Comparison of ENCODE assay signal across 25 cellular contexts in genomic region chr13:113654175-113654560, GRCh38. TPM values are rescaled to one million over a fixed set of nuclear protein-coding genes. Genes with fewer than 3 reads are reported as not detected.
DNase-seq lines count a peak whose midpoint lies in the region; ATAC-seq and TF ChIP-seq lines count a peak whose summit lies in the region.
"Had no signal": no experiment of that assay in that cellular context is flagged by ENCODE, and none has a peak within 500 bp of the region (broad histone marks: within the 10 kb centered on the region; RNA-seq: fewer than 3 reads in every experiment).

No MANE protein-coding gene starts in this region.

- H3K9me3 ChIP-seq in lower lobe of right lung: no peaks in the 10 kb centered on the region

- no peak for TF ChIP-seq CTCF in activated CD8-positive, alpha-beta T cell treated with anti-CD3 and anti-CD28 coated beads for 36 hours (IDR thresholded peaks at IDR 0.05)
- TF ChIP-seq CTCF in WTC11 (IDR thresholded peaks at IDR 0.05) (no peak), lower lobe of right lung (IDR thresholded peaks at IDR 0.05) (no peak), omental fat pad (IDR thresholded peaks at IDR 0.05) (no peak)

- DNase-seq in activated CD8-positive, alpha-beta T cell treated with anti-CD3 and anti-CD28 coated beads for 36 hours: no peak
- DNase-seq in activated CD8-positive, alpha-beta T cell treated with anti-CD3 and anti-CD28 coated beads, Interleukin-2, amount 10 ng/mL, durations not matched to agents 7 days and 5 days: no peak
- DNase-seq in WTC11 (ENCODE audit: low spot score) (peak; percentile 5), lower lobe of right lung (peak; percentile 20), sciatic nerve (ENCODE audit: low spot score) (peak; percentile 31), D341Med (ENCODE audit: low spot score) (no peak), omental fat pad (ENCODE audit: low spot score) (no peak)
- DNase-seq: activated gamma-delta T cell; activated naive CD8-positive, alpha-beta T cell treated with anti-CD3 and anti-CD28 coated beads, Interleukin-2, amount 50 U/mL, for 24 hours; AML-193; cerebellar nuclear complex; NCI-H2029; NCI-H226; stimulated activated CD8-positive, alpha-beta memory T cell treated with anti-CD3 and anti-CD28 coated beads, Interleukin-4, amount 100 ng/mL, for 48 hours; stimulated activated naive CD8-positive, alpha-beta T cell treated with anti-CD3 and anti-CD28 coated beads, Interleukin-15, amount 100 ng/mL, for 72 hours had no signal

- no peak overlapping the region for H3K4me3 Mint-ChIP-seq in activated CD8-positive, alpha-beta T cell treated with anti-CD3 and anti-CD28 coated beads for 36 hours
- no peak overlapping the region for H3K4me3 Mint-ChIP-seq in activated CD8-positive, alpha-beta T cell treated with anti-CD3 and anti-CD28 coated beads, Interleukin-2, amount 10 ng/mL, durations not matched to agents 7 days and 5 days
- H3K4me3 Mint-ChIP-seq in WTC11: no peak overlapping the region
- H3K4me3 Mint-ChIP-seq: activated naive CD8-positive, alpha-beta T cell treated with anti-CD3 and anti-CD28 coated beads, Interleukin-2, amount 50 U/mL, for 24 hours; activated T-cell treated with anti-CD3 and anti-CD28 coated beads, Interleukin-2, amount 50 U/mL, for 24 hours; stimulated activated naive CD8-positive, alpha-beta T cell treated with anti-CD3 and anti-CD28 coated beads, Interleukin-15, amount 100 ng/mL, for 72 hours; T-helper 1 cell treated with Interleukin-12 subunit alpha and Interleukin-12 subunit beta and Interleukin-4 antibody, amounts not matched to agents 30 μg/mL and 1 μg/mL, for 36 hours had no signal

- H3K9me3 Mint-ChIP-seq in activated CD8-positive, alpha-beta T cell treated with anti-CD3 and anti-CD28 coated beads for 36 hours: no peaks in the 10 kb centered on the region
- H3K9me3 Mint-ChIP-seq in activated CD8-positive, alpha-beta T cell treated with anti-CD3 and anti-CD28 coated beads, Interleukin-2, amount 10 ng/mL, durations not matched to agents 7 days and 5 days (ENCODE audit: insufficient read depth): no peaks in the 10 kb centered on the region
- H3K9me3 Mint-ChIP-seq in WTC11: no peaks in the 10 kb centered on the region
- H3K9me3 Mint-ChIP-seq: activated naive CD8-positive, alpha-beta T cell treated with anti-CD3 and anti-CD28 coated beads, Interleukin-2, amount 50 U/mL, for 24 hours; activated T-cell treated with anti-CD3 and anti-CD28 coated beads, Interleukin-2, amount 50 U/mL, for 24 hours; stimulated activated naive CD8-positive, alpha-beta T cell treated with anti-CD3 and anti-CD28 coated beads, Interleukin-15, amount 100 ng/mL, for 72 hours; T-helper 1 cell treated with Interleukin-12 subunit alpha and Interleukin-12 subunit beta and Interleukin-4 antibody, amounts not matched to agents 30 μg/mL and 1 μg/mL, for 36 hours had no signal

- peak; percentile 17 for ATAC-seq in activated CD8-positive, alpha-beta T cell treated with anti-CD3 and anti-CD28 coated beads for 36 hours
- no peak for ATAC-seq in activated CD8-positive, alpha-beta T cell treated with anti-CD3 and anti-CD28 coated beads, Interleukin-2, amount 10 ng/mL, durations not matched to agents 7 days and 5 days
- ATAC-seq in WTC11 (no peak), lower lobe of right lung (no peak), sciatic nerve (no peak), omental fat pad (ENCODE audit: low FRiP score) (no peak), GM21529 (IDR thresholded peaks at IDR 0.05; ENCODE audit: unreplicated experiment) (no peak)
- ATAC-seq: activated naive CD8-positive, alpha-beta T cell treated with anti-CD3 and anti-CD28 coated beads, Interleukin-2, amount 50 U/mL, for 24 hours; stimulated activated naive CD8-positive, alpha-beta T cell treated with anti-CD3 and anti-CD28 coated beads, Interleukin-15, amount 100 ng/mL, for 72 hours had no signal

- H3K36me3 ChIP-seq in lower lobe of right lung: no peaks in the 10 kb centered on the region

- POLR2A ChIA-PET in activated CD8-positive, alpha-beta T cell treated with anti-CD3 and anti-CD28 coated beads for 36 hours (lab: Charles Lee): no interaction called here
- POLR2A ChIA-PET in activated CD8-positive, alpha-beta T cell treated with anti-CD3 and anti-CD28 coated beads, Interleukin-2, amount 10 ng/mL, durations not matched to agents 7 days and 5 days (lab: Charles Lee): no interaction called here
- POLR2A ChIA-PET in WTC11 (lab: Charles Lee): no interaction called here

- H3K4me1 Mint-ChIP-seq in activated CD8-positive, alpha-beta T cell treated with anti-CD3 and anti-CD28 coated beads for 36 hours (ENCODE audit: low read depth): peaks cover 14% of the 10 kb centered on the region
- peaks cover 3% of the 10 kb centered on the region for H3K4me1 Mint-ChIP-seq in activated CD8-positive, alpha-beta T cell treated with anti-CD3 and anti-CD28 coated beads, Interleukin-2, amount 10 ng/mL, durations not matched to agents 7 days and 5 days (ENCODE audit: low read depth)
- H3K4me1 Mint-ChIP-seq in WTC11: no peaks in the 10 kb centered on the region; the same call in 1 of the 2 replicates

- H3K27ac ChIP-seq in lower lobe of right lung: no peak overlapping the region
- H3K27ac ChIP-seq: epithelial cell of prostate, SK-N-MC, skin epidermis had no signal

- no peak overlapping the region for H3K27ac Mint-ChIP-seq in activated CD8-positive, alpha-beta T cell treated with anti-CD3 and anti-CD28 coated beads for 36 hours
- no peak overlapping the region for H3K27ac Mint-ChIP-seq in activated CD8-positive, alpha-beta T cell treated with anti-CD3 and anti-CD28 coated beads, Interleukin-2, amount 10 ng/mL, durations not matched to agents 7 days and 5 days
- peak overlapping the region; percentile 7; the same call in 1 of the 2 replicates for H3K27ac Mint-ChIP-seq in WTC11
- H3K27ac Mint-ChIP-seq: activated naive CD8-positive, alpha-beta T cell treated with anti-CD3 and anti-CD28 coated beads, Interleukin-2, amount 50 U/mL, for 24 hours; activated T-cell treated with anti-CD3 and anti-CD28 coated beads, Interleukin-2, amount 50 U/mL, for 24 hours; stimulated activated naive CD8-positive, alpha-beta T cell treated with anti-CD3 and anti-CD28 coated beads, Interleukin-15, amount 100 ng/mL, for 72 hours; T-helper 1 cell treated with Interleukin-12 subunit alpha and Interleukin-12 subunit beta and Interleukin-4 antibody, amounts not matched to agents 30 μg/mL and 1 μg/mL, for 36 hours had no signal

- H3K27me3 Mint-ChIP-seq in activated CD8-positive, alpha-beta T cell treated with anti-CD3 and anti-CD28 coated beads for 36 hours: no peaks in the 10 kb centered on the region
- H3K27me3 Mint-ChIP-seq in activated CD8-positive, alpha-beta T cell treated with anti-CD3 and anti-CD28 coated beads, Interleukin-2, amount 10 ng/mL, durations not matched to agents 7 days and 5 days (ENCODE audit: low read depth): no peaks in the 10 kb centered on the region
- no peaks in the 10 kb centered on the region for H3K27me3 Mint-ChIP-seq in WTC11 (ENCODE audit: low read depth)
- H3K27me3 Mint-ChIP-seq: activated naive CD8-positive, alpha-beta T cell treated with anti-CD3 and anti-CD28 coated beads, Interleukin-2, amount 50 U/mL, for 24 hours; activated T-cell treated with anti-CD3 and anti-CD28 coated beads, Interleukin-2, amount 50 U/mL, for 24 hours; stimulated activated naive CD8-positive, alpha-beta T cell treated with anti-CD3 and anti-CD28 coated beads, Interleukin-15, amount 100 ng/mL, for 72 hours had no signal

- no peaks in the 10 kb centered on the region for H3K36me3 Mint-ChIP-seq in activated CD8-positive, alpha-beta T cell treated with anti-CD3 and anti-CD28 coated beads for 36 hours (ENCODE audit: low read depth)
- no peaks in the 10 kb centered on the region for H3K36me3 Mint-ChIP-seq in activated CD8-positive, alpha-beta T cell treated with anti-CD3 and anti-CD28 coated beads, Interleukin-2, amount 10 ng/mL, durations not matched to agents 7 days and 5 days (ENCODE audit: low read depth)
- H3K36me3 Mint-ChIP-seq in WTC11: no peaks in the 10 kb centered on the region

- CTCF ChIA-PET in activated CD8-positive, alpha-beta T cell treated with anti-CD3 and anti-CD28 coated beads for 36 hours (lab: Charles Lee): no interaction called here
- CTCF ChIA-PET in activated CD8-positive, alpha-beta T cell treated with anti-CD3 and anti-CD28 coated beads, Interleukin-2, amount 10 ng/mL, durations not matched to agents 7 days and 5 days (lab: Charles Lee): no interaction called here
- CTCF ChIA-PET in WTC11 (lab: Charles Lee): no interaction called here

- intact Hi-C loops in activated CD8-positive, alpha-beta T cell treated with anti-CD3 and anti-CD28 coated beads for 36 hours (cut with micrococcal nuclease): no loop called here
- intact Hi-C loops in lower lobe of right lung (cut with DNase I) (no loop called here), sciatic nerve (cut with DNase I) (no loop called here)

- no peaks in the 10 kb centered on the region for H3K4me1 ChIP-seq in lower lobe of right lung

- no peak overlapping the region for H3K4me3 ChIP-seq in lower lobe of right lung
- H3K4me3 ChIP-seq: lung, SK-N-MC, skin epidermis had no signal

- no peaks in the 10 kb centered on the region for H3K27me3 ChIP-seq in lower lobe of right lung (ENCODE audit: low read depth)

TF ChIP-seq in WTC11, 78 proteins besides CTCF, POLR2A, EP300 and RAD21 (continues in another document):
- TF ChIP-seq ERG (CRISPR knock-in tag; IDR thresholded peaks at IDR 0.05) (no peak), NFE2L1 (CRISPR knock-in tag; IDR thresholded peaks at IDR 0.05) (no peak), MYBL2 (CRISPR knock-in tag; IDR thresholded peaks at IDR 0.05) (no peak)

RNA-seq across cellular contexts. Expression of gene ATP4B, which starts 3.8 kb away (rescaled TPM):
- total RNA-seq in activated CD8-positive, alpha-beta T cell treated with anti-CD3 and anti-CD28 coated beads for 36 hours: not detected
- not detected for total RNA-seq in activated CD8-positive, alpha-beta T cell treated with anti-CD3 and anti-CD28 coated beads, Interleukin-2, amount 10 ng/mL, durations not matched to agents 7 days and 5 days
- not detected in 3 replicates for total RNA-seq in WTC11 (2021)
- total RNA-seq in lower lobe of right lung: not detected
- not detected for total RNA-seq in sciatic nerve
- total RNA-seq in omental fat pad: not detected
- total RNA-seq: G401, kidney epithelial cell, LHCN-M2, lung had no signal

RNA-seq across cellular contexts. Expression of gene GRK1, which starts 12.9 kb away (rescaled TPM):
- under 1 TPM; 0.07 to 0.09 TPM for total RNA-seq in activated CD8-positive, alpha-beta T cell treated with anti-CD3 and anti-CD28 coated beads for 36 hours
- under 1 TPM in 1 of 2 experiments, not detected in 1; 0.05 TPM for total RNA-seq in activated CD8-positive, alpha-beta T cell treated with anti-CD3 and anti-CD28 coated beads, Interleukin-2, amount 10 ng/mL, durations not matched to agents 7 days and 5 days
- 0.11 to 0.21 TPM (median 0.17 TPM) in 3 replicates for total RNA-seq in WTC11 (2021)
- not detected for total RNA-seq in lower lobe of right lung
- total RNA-seq in sciatic nerve: 0.09 TPM
- total RNA-seq in omental fat pad: not detected
- total RNA-seq: kidney epithelial cell, LHCN-M2 had no signal

Comparison
In these comparisons a context has a peak if more than half of its experiments do, and no peak if none do; other contexts are left out.
1. DNase-seq: peak in WTC11 (single experiment), lower lobe of right lung (single experiment) and sciatic nerve (single experiment); none in activated CD8-positive, alpha-beta T cell treated with anti-CD3 and anti-CD28 coated beads for 36 hours (single experiment), activated CD8-positive, alpha-beta T cell treated with anti-CD3 and anti-CD28 coated beads, Interleukin-2, amount 10 ng/mL, durations not matched to agents 7 days and 5 days (single experiment), D341Med (single experiment) and omental fat pad (single experiment).